ENCODE assay signal across 13 cellular contexts in the genomic region with DNA sequence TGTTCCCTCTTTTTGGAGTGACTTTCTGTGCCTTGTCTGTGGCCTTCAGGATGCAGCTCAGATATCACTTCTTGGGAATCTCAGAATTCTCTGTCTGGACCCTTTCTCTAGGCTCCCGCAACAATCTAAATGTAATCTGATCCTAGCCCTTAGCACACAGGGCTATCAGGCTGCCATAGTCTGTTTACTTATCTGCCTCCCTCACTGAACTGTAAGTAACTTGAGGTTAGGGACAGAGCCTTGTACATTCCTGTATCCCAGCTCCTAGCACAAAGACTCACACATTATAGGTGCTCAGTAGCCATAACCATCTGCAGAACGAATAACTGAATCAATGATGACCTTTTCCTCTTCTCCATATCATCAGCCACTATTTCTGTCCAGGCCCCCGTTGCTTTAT.
A peak's percentile ranks its signal among the peaks of the same experiment; 100 is the strongest.
DNase-seq lines count a peak whose midpoint lies in the region; ATAC-seq lines count a peak whose summit lies in the region.
"Had no signal": no experiment of that assay in that cellular context is flagged by ENCODE, and none has a peak within 500 bp of the region (broad histone marks: within the 10 kb centered on the region; RNA-seq: fewer than 3 reads in every experiment).

No MANE protein-coding gene starts in this region.

- DNase-seq in NCI-H2171 treated with DMSO at 0.1 percent for 48 hours (lab: John Stamatoyannopoulos, UW) = peak; percentile 34
- DNase-seq in NCI-H2171 (lab: John Stamatoyannopoulos, UW) = no peak
- DNase-seq in RPMI7951 (ENCODE audit: low read depth) = peak; percentile 50
- peak; percentile 12 for DNase-seq in glomerular visceral epithelial cell (ENCODE audit: extremely low spot score)
- DNase-seq in activated CD8-positive, alpha-beta memory T cell treated with anti-CD3 and anti-CD28 coated beads, Interleukin-2, amount 50 U/mL, for 4 hours = no peak
- no peak for DNase-seq in NCI-H146 treated with DMSO at 0.1 percent for 48 hours (lab: John Stamatoyannopoulos, UW; ENCODE audit: unreplicated experiment)
- DNase-seq: 8988T; AML-193; Caco-2; CD8-positive, alpha-beta memory T cell; GOT3; H9 had no signal

- no peak for ATAC-seq in HG03342 (IDR thresholded peaks at IDR 0.05; ENCODE audit: unreplicated experiment)

Comparison
In these comparisons a context has a peak if more than half of its experiments do, and no peak if none do; other contexts are left out.
1. DNase-seq: peak in NCI-H2171 treated with DMSO at 0.1 percent for 48 hours (single experiment), RPMI7951 (single experiment) and glomerular visceral epithelial cell (single experiment); none in NCI-H2171 (single experiment), activated CD8-positive, alpha-beta memory T cell treated with anti-CD3 and anti-CD28 coated beads, Interleukin-2, amount 50 U/mL, for 4 hours (single experiment) and NCI-H146 treated with DMSO at 0.1 percent for 48 hours (single experiment).